In the genomic region with DNA sequence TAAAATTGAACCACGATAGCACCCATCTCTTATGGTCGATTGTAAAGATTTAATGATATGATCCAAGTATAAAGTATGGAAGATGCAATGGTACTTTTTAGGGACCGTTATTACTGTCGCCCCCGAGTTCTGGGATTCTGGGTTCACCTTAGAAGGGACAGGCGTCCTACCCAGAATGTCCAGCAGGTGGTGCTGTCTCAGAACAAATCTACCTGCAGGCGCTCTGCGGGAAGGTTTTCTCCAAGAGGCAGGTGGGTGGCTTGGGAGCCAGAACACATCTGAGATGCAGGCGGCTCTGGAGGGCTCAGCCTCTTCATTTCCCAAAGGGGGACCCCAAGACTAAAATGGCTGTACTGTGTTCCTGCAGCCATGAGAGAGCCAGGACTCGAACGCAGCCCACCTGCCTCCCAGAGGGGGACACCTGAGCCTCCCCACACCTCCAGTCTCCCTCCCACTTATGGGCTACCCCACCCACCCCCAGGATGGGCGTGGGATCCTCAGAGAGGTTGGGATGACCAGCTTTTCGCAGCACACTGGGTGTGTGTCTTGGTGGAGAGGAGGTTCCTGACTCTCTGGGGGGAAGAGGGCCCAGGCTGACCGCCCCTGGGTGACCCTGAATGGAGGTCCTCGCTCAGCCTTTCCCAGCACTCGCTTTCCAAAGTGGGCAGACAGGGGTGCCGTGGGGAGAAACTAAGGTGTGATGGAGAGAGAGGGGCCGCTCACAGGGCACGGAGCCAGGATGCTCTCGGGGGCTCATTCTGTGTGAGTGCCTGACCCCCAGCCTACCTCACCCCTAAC, we compare ENCODE assay signal across 8 cellular contexts. TPM values are rescaled to one million over a fixed set of nuclear protein-coding genes. Genes with fewer than 3 reads are reported as not detected.
A peak's percentile ranks its signal among the peaks of the same experiment; 100 is the strongest.
DNase-seq lines count a peak whose midpoint lies in the region; ATAC-seq lines count a peak whose summit lies in the region.

No MANE protein-coding gene starts in this region.

- H3K27ac Mint-ChIP-seq in activated CD4-positive, alpha-beta T cell treated with anti-CD3 and anti-CD28 coated beads, Interleukin-2, amount 10 ng/mL, durations not matched to agents 24 days and 14 days: no peak overlapping the region

- H3K9me3 Mint-ChIP-seq in activated CD4-positive, alpha-beta T cell treated with anti-CD3 and anti-CD28 coated beads, Interleukin-2, amount 10 ng/mL, durations not matched to agents 24 days and 14 days: no peaks in the 10 kb centered on the region

- peaks cover 39% of the 10 kb centered on the region for H3K27me3 Mint-ChIP-seq in activated CD4-positive, alpha-beta T cell treated with anti-CD3 and anti-CD28 coated beads, Interleukin-2, amount 10 ng/mL, durations not matched to agents 24 days and 14 days

- H3K4me3 Mint-ChIP-seq in activated CD4-positive, alpha-beta T cell treated with anti-CD3 and anti-CD28 coated beads, Interleukin-2, amount 10 ng/mL, durations not matched to agents 24 days and 14 days: no peak overlapping the region

- DNase-seq in NOMO-1 treated with DMSO at 0.1 percent for 48 hours (lab: John Stamatoyannopoulos, UW; ENCODE audit: unreplicated experiment) (peak; percentile 22), NOMO-1 treated with dmso at 0.1 percent for 144 hours (lab: John Stamatoyannopoulos, UW; ENCODE audit: unreplicated experiment) (no peak), NCI-H2171 (lab: John Stamatoyannopoulos, UW) (peak; percentile 77), dermis blood vessel endothelial cell (peak; percentile 78), medulla oblongata (ENCODE audit: extremely low spot score) (peak; percentile 78)
- DNase-seq in activated CD4-positive, alpha-beta T cell treated with anti-CD3 and anti-CD28 coated beads, Interleukin-2, amount 10 ng/mL, durations not matched to agents 24 days and 14 days: peak; percentile 92
- peak; percentile 38 to 40 for DNase-seq in stimulated activated CD8-positive, alpha-beta memory T cell treated with anti-CD3 and anti-CD28 coated beads, Interleukin-15, amount 100 ng/mL, for 48 hours (ENCODE audit: low read depth in 2 of 2)

- intact Hi-C loops in activated CD4-positive, alpha-beta T cell treated with anti-CD3 and anti-CD28 coated beads, Interleukin-2, amount 10 ng/mL, durations not matched to agents 24 days and 14 days (cut with micrococcal nuclease): loop anchor here (5.0 to 10.0 kb wide), 3 partner anchors 64 to 274 kb away; partner anchors contain the start of gene ANP32A

- H3K36me3 Mint-ChIP-seq in activated CD4-positive, alpha-beta T cell treated with anti-CD3 and anti-CD28 coated beads, Interleukin-2, amount 10 ng/mL, durations not matched to agents 24 days and 14 days (ENCODE audit: low read depth): no peaks in the 10 kb centered on the region

- no peaks in the 10 kb centered on the region for H3K4me1 Mint-ChIP-seq in activated CD4-positive, alpha-beta T cell treated with anti-CD3 and anti-CD28 coated beads, Interleukin-2, amount 10 ng/mL, durations not matched to agents 24 days and 14 days

- no peak for ATAC-seq in GM18517 (IDR thresholded peaks at IDR 0.05; ENCODE audit: unreplicated experiment)

RNA-seq across cellular contexts. Expression of gene CORO2B, which starts 28.1 kb away (rescaled TPM):
- total RNA-seq in activated CD4-positive, alpha-beta T cell treated with anti-CD3 and anti-CD28 coated beads, Interleukin-2, amount 10 ng/mL, durations not matched to agents 24 days and 14 days: 0.09 and 0.16 TPM in 2 replicates
- total RNA-seq in dermis blood vessel endothelial cell: 1.0 and 1.4 TPM in 2 replicates
